Comparison of ENCODE assay signal across 16 cellular contexts in genomic region chr15:71400347-71400746, GRCh38.
"Had no signal": no experiment of that assay in that cellular context is flagged by ENCODE, and none has a peak within 500 bp of the region (broad histone marks: within the 10 kb centered on the region; RNA-seq: fewer than 3 reads in every experiment).

No MANE protein-coding gene starts in this region.

- ATAC-seq: activated T-helper 17 cell treated with anti-CD3 and anti-CD28 coated beads, Interleukin-2, amount 50 U/mL, for 72 hours; body of pancreas; effector memory CD8-positive, alpha-beta T cell; gastrocnemius medialis; right lobe of liver had no signal

- H3K4me3 ChIP-seq: body of pancreas, gastrocnemius medialis, hepatocyte, right lobe of liver, SJSA1, spleen, upper lobe of left lung had no signal

- DNase-seq: activated CD4-positive, alpha-beta T cell treated with anti-CD3 and anti-CD28 coated beads for 48 hours; activated naive CD4-positive, alpha-beta T cell treated with anti-CD3 and anti-CD28 coated beads, Interleukin-2, amount 10 ng/mL, durations not matched to agents 7 days and 5 days; body of pancreas; effector memory CD8-positive, alpha-beta T cell; gastrocnemius medialis; kidney glomerular epithelial cell; nucleus accumbens; right lobe of liver; spleen; stimulated activated CD4-positive, alpha-beta T cell treated with anti-CD3 and anti-CD28 coated beads, Interleukin-1b, Interleukin-23, amount 100 ng/mL, for 48 hours; stimulated activated naive CD4-positive, alpha-beta T cell; T-helper 9 cell; upper lobe of left lung had no signal

- H3K36me3 ChIP-seq: gastrocnemius medialis, right lobe of liver, SJSA1, spleen, upper lobe of left lung had no signal

- H3K27me3 ChIP-seq: body of pancreas, gastrocnemius medialis, hepatocyte, right lobe of liver, SJSA1, upper lobe of left lung had no signal

- H3K4me1 ChIP-seq: body of pancreas, gastrocnemius medialis, SJSA1, spleen had no signal

- H3K9me3 ChIP-seq: body of pancreas, gastrocnemius medialis, right lobe of liver, SJSA1, spleen, upper lobe of left lung had no signal
